10 cellular contexts compared by ENCODE assay signal in the genomic region with DNA sequence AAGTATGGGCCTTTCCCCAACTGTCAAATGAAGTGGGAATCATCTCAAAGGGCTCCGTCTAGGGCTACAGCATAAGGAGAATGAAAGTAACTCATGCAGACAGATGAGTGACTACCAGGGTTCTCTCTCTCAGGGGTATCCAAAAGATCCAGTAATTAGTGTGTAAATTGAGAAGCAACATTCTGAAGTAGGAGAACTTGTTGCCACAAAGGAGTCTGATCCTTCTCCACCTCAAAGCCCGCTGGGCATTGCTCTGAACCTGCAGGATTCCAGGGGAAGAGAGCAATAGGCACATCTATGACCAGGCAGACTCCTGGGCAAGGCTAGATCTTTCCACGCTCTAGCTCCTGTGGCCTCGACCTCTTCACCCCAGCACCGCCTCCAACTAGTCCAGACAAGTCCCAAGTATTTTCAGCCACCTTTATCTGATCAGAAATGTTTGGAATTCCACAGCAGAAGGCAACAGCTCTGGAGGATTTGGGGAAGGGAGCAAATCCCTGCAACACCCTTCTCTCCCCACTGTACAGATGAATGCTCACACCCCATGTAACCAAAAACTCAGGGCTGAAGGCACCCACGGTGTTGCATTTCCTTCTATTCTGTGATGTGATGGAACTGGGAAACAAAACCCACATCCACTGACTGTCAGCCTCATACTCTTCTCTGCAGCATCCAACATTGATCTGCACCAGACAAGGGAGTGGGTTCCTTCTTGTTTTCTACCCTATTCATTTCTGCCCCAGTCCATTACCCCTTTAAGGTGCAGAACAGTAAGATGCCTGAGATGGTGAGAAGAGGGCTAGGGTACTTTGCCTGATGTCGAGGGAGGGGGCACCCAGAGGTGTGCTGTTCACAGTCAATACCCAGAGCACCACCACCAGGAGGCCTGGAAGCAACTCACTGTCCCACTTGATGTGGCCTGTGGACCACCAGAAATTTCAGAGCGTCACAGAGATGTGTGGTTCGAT. TPM values are rescaled to one million over a fixed set of nuclear protein-coding genes. Genes with fewer than 3 reads are reported as not detected.
A peak's percentile ranks its signal among the peaks of the same experiment; 100 is the strongest.
DNase-seq lines count a peak whose midpoint lies in the region; ATAC-seq and TF ChIP-seq lines count a peak whose summit lies in the region.
"Had no signal": no experiment of that assay in that cellular context is flagged by ENCODE, and none has a peak within 500 bp of the region (broad histone marks: within the 10 kb centered on the region; RNA-seq: fewer than 3 reads in every experiment).

No MANE protein-coding gene starts in this region.

- H3K36me3 Mint-ChIP-seq in CD8-positive, alpha-beta memory T cell: peaks cover 15 to 44% (median 16%) of the 10 kb centered on the region in 3 donors
- H3K36me3 Mint-ChIP-seq in neural crest cell (ENCODE audit: low read depth): no peaks in the 10 kb centered on the region

- POLR2A ChIA-PET in CD8-positive, alpha-beta memory T cell (lab: Charles Lee): interaction anchor here (0.6 kb wide), 1 partner anchor 36 kb away, joined by 3 read pairs; no protein-coding TSS in a partner anchor
- POLR2A ChIA-PET in PC-9 (lab: Charles Lee; ENCODE audit: unreplicated experiment): interaction anchor here (0.5 to 1.1 kb wide), 6 partner anchors 18 to 64 kb away, joined by 3 to 11 read pairs (median 4); no protein-coding TSS in a partner anchor

- H3K4me1 ChIP-seq in CD8-positive, alpha-beta memory T cell (ENCODE audit: insufficient read depth, low read length): peaks cover 90% of the 10 kb centered on the region
- peaks cover 37% of the 10 kb centered on the region for H3K4me1 ChIP-seq in PC-9 (replicated peaks; ENCODE audit: insufficient read depth)

- peaks cover 99% of the 10 kb centered on the region for H3K79me2 ChIP-seq in PC-9 (ENCODE audit: low read depth)

- DNase-seq in CD8-positive, alpha-beta memory T cell: no peak
- DNase-seq in PC-9: peak; percentile 61 to 90
- DNase-seq in dedifferentiated amniotic fluid mesenchymal stem cell (ENCODE audit: extremely low spot score): peak; percentile 18
- DNase-seq in neural crest cell (ENCODE audit: low read depth, low spot score): no peak
- no peak for DNase-seq in 8988T
- DNase-seq: anterior cingulate cortex had no signal

- no peak for TF ChIP-seq CTCF in PC-9 (conservative IDR thresholded peaks at IDR 0.05)
- no peak for TF ChIP-seq CTCF in neural crest cell (conservative IDR thresholded peaks at IDR 0.05)

- intact Hi-C loops in PC-9 (cut with micrococcal nuclease; ENCODE audit: unreplicated experiment): loop anchor here (1.0 to 2.0 kb wide), 5 partner anchors 26 to 45 kb away; no protein-coding TSS in a partner anchor

- H3K27ac ChIP-seq in CD8-positive, alpha-beta memory T cell (ENCODE audit: low read depth, low read length): peak overlapping the region; percentile 40
- peak overlapping the region; percentile 35 for H3K27ac ChIP-seq in PC-9

- H3K27me3 ChIP-seq in CD8-positive, alpha-beta memory T cell (ENCODE audit: insufficient read depth, low read length, poor library complexity, severe bottlenecking): no peaks in the 10 kb centered on the region
- H3K27me3 ChIP-seq in PC-9 (ENCODE audit: insufficient read depth, low read depth): no peaks in the 10 kb centered on the region
- H3K27me3 ChIP-seq: neutrophil had no signal

- BruUV-seq in PC-9 (replicated peaks; lab: Mats Ljungman, UMichigan): no TSS peak

- no peak overlapping the region for H3K4me3 ChIP-seq in CD8-positive, alpha-beta memory T cell (ENCODE audit: low read length)
- no peak overlapping the region for H3K4me3 ChIP-seq in PC-9

- H3K36me3 ChIP-seq in CD8-positive, alpha-beta memory T cell (ENCODE audit: insufficient read depth, low read length): no peaks in the 10 kb centered on the region
- peaks cover 63% of the 10 kb centered on the region for H3K36me3 ChIP-seq in PC-9 (ENCODE audit: low read depth)

- ATAC-seq in HG03565 (IDR thresholded peaks at IDR 0.05; ENCODE audit: unreplicated experiment): no peak
- no peak for ATAC-seq in GM21619 (IDR thresholded peaks at IDR 0.05; ENCODE audit: unreplicated experiment)
- ATAC-seq in HG02642 (IDR thresholded peaks at IDR 0.05; ENCODE audit: poor library complexity, unreplicated experiment): no peak

- H3K9me2 ChIP-seq in PC-9 (ENCODE audit: insufficient read depth): no peaks in the 10 kb centered on the region

- H3K4me3 Mint-ChIP-seq in CD8-positive, alpha-beta memory T cell: peak overlapping the region in 6 of 7 donors; percentile 34 to 91 (median 64)
- no peak overlapping the region for H3K4me3 Mint-ChIP-seq in neural crest cell

- peaks cover 92 to 97% (median 92%) of the 10 kb centered on the region in 3 donors for H3K4me1 Mint-ChIP-seq in CD8-positive, alpha-beta memory T cell
- H3K4me1 Mint-ChIP-seq in neural crest cell: peaks cover 8% of the 10 kb centered on the region

- H3K27me3 Mint-ChIP-seq in CD8-positive, alpha-beta memory T cell: no peaks in the 10 kb centered on the region
- H3K27me3 Mint-ChIP-seq in neural crest cell (ENCODE audit: low read depth): no peaks in the 10 kb centered on the region

- peak overlapping the region; percentile 37; the same call in 1 of the 2 replicates for H3K4me2 ChIP-seq in PC-9

- CTCF ChIA-PET in CD8-positive, alpha-beta memory T cell (lab: Charles Lee): interaction anchor here (2.1 to 12.2 kb wide), 2 partner anchors 17 to 43 kb away, joined by 5 to 138 read pairs; a partner anchor contains a TSS
- CTCF ChIA-PET in PC-9 (lab: Charles Lee): interaction anchor here (0.5 to 2.6 kb wide), 3 partner anchors 44 to 218 kb away, joined by 3 to 10 read pairs (median 6); a partner anchor contains a TSS

- H3K9me3 ChIP-seq in CD8-positive, alpha-beta memory T cell (ENCODE audit: low read length): no peaks in the 10 kb centered on the region
- no peaks in the 10 kb centered on the region for H3K9me3 ChIP-seq in PC-9 (ENCODE audit: insufficient read depth, low read depth)
- H3K9me3 ChIP-seq: neutrophil had no signal

- peak overlapping the region; percentile 78 to 97 (median 90) for H3K27ac Mint-ChIP-seq in CD8-positive, alpha-beta memory T cell
- H3K27ac Mint-ChIP-seq in neural crest cell (ENCODE audit: unreplicated experiment): peak overlapping the region; percentile 75

- H4K20me1 ChIP-seq in PC-9 (ENCODE audit: insufficient read depth): peaks cover 61% of the 10 kb centered on the region

- H2AFZ ChIP-seq in PC-9: no peak overlapping the region

- H3K9me3 Mint-ChIP-seq in CD8-positive, alpha-beta memory T cell: no peaks in the 10 kb centered on the region
- H3K9me3 Mint-ChIP-seq in neural crest cell: no peaks in the 10 kb centered on the region

- peaks cover 57% of the 10 kb centered on the region for H3F3A ChIP-seq in PC-9 (ENCODE audit: insufficient read depth, low read depth)

RNA-seq across cellular contexts. Expression of a gene that starts 41.0 kb away (rescaled TPM):
- total RNA-seq in CD8-positive, alpha-beta memory T cell: not detected
- polyA plus RNA-seq in CD8-positive, alpha-beta memory T cell: not detected
- total RNA-seq in PC-9 (2021) (not detected in 2 replicates), neural crest cell (not detected in 2 replicates)

RNA-seq across cellular contexts. Expression of a gene that starts 44.0 kb away (rescaled TPM):
- 100 to 1,000 TPM; 328 TPM for total RNA-seq in CD8-positive, alpha-beta memory T cell
- polyA plus RNA-seq in CD8-positive, alpha-beta memory T cell: 32.1 TPM
- 125 and 129 TPM in 2 replicates for total RNA-seq in PC-9 (2021)
- 74.3 and 74.8 TPM in 2 replicates for total RNA-seq in neural crest cell

Comparison
In these comparisons a context has a peak if more than half of its experiments do, and no peak if none do; other contexts are left out.
1. DNase-seq: peak in PC-9 (2 of 2) and dedifferentiated amniotic fluid mesenchymal stem cell (single experiment); none in CD8-positive, alpha-beta memory T cell (0 of 5), neural crest cell (single experiment) and 8988T (single experiment).